Comparison of ENCODE assay signal across 1 cellular context in the genomic region with DNA sequence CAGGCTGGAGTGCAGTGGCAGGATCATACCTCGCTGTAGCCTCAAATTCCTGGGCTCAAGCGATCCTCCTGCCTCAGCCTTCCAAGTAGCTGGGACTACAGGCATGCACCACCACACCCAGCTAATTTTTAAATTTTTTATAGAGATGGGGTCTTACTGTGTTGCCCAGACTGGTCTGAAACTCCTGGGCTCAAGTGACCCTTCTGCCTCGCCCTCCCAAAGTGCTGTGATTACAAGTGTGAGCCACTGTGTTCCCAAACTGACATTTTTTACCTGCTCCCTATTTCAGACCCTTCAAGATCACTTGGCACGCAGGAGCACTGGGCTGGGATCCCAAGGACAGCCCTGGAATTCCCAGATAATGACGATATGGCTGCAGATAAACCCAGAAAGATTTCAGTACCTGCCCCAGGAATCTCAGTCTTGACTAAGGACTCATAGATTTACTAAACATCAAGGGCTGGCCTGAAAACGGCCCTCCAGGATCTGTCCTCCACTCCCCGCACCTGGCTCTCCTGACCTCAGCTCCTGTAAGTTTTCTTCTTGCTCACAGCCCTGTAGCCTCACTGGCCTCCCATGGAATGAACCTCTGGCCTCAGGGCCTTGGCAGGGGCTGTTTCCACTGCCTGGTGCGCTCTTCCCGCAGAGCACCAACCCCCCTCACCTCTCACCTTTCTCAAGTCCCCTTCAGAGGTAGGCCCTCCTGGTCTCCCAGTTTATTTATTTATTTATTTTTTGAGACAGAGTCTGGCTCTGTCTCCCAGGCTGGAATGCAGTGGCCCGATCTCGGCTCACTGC.
TF ChIP-seq lines count a peak whose summit lies in the region.

No MANE protein-coding gene starts in this region.

TF ChIP-seq in IMR-90, 13 proteins besides CTCF, POLR2A, EP300 and RAD21 (continued from another document):
- TF ChIP-seq, protein P1, sequence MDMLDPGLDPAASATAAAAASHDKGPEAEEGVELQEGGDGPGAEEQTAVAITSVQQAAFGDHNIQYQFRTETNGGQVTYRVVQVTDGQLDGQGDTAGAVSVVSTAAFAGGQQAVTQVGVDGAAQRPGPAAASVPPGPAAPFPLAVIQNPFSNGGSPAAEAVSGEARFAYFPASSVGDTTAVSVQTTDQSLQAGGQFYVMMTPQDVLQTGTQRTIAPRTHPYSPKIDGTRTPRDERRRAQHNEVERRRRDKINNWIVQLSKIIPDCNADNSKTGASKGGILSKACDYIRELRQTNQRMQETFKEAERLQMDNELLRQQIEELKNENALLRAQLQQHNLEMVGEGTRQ (IDR thresholded peaks at IDR 0.05; ENCODE audit: low read depth, low read length) = no peak
- TF ChIP-seq MAZ (IDR thresholded peaks at IDR 0.05; ENCODE audit: borderline replicate concordance, low read depth, low read length) (no peak), NFE2L2 (IDR thresholded peaks at IDR 0.05; ENCODE audit: low read depth, low read length) (no peak), CEBPB (IDR thresholded peaks at IDR 0.05; ENCODE audit: low read depth, low read length) (no peak), ELK1 (IDR thresholded peaks at IDR 0.05; ENCODE audit: borderline replicate concordance, low read depth, low read length) (no peak)
TF ChIP-seq in IMR-90: peak in this region for 0.
